ENCODE assay signal across 1 cellular context in the genomic region with DNA sequence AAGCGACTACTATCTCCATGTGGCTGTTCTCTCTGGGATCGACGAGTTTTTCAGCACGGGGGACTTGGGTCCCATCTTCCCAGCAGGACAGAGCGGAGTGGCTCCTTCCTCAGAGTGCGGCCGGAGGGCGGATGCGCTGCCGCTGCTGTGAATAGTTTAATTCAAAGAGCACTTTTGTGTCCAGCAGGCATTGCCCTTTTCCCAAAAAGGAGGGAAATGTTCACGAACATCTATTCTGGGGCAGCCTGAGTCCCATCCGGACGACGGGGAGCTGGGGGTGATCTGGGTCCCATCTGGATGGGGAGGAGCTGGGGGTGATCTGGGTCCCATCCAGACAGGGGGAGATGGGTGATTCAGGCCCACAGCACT.
TF ChIP-seq lines count a peak whose summit lies in the region.

No MANE protein-coding gene starts in this region.

TF ChIP-seq in IMR-90, 13 proteins besides CTCF, POLR2A, EP300 and RAD21:
- TF ChIP-seq SMC3 (IDR thresholded peaks at IDR 0.05; ENCODE audit: low read depth, low read length) (no peak), MAZ (IDR thresholded peaks at IDR 0.05; ENCODE audit: borderline replicate concordance, low read depth, low read length) (no peak), RCOR1 (IDR thresholded peaks at IDR 0.05; ENCODE audit: insufficient replicate concordance, low read length) (no peak), CEBPB (IDR thresholded peaks at IDR 0.05; ENCODE audit: low read depth, low read length) (no peak), MAFK (IDR thresholded peaks at IDR 0.05; ENCODE audit: low read depth, low read length) (no peak), RFX5 (IDR thresholded peaks at IDR 0.05; ENCODE audit: low read depth, low read length) (no peak), FOS (IDR thresholded peaks at IDR 0.05; ENCODE audit: low read depth, low read length) (no peak), BHLHE40 (IDR thresholded peaks at IDR 0.05; ENCODE audit: low read depth, low read length) (no peak), NFE2L2 (IDR thresholded peaks at IDR 0.05; ENCODE audit: low read depth, low read length) (no peak), MXI1 (IDR thresholded peaks at IDR 0.05; ENCODE audit: borderline replicate concordance, low read depth, low read length) (no peak), CHD1 (IDR thresholded peaks at IDR 0.05; ENCODE audit: low read depth, low read length) (no peak)
- TF ChIP-seq, protein P1, sequence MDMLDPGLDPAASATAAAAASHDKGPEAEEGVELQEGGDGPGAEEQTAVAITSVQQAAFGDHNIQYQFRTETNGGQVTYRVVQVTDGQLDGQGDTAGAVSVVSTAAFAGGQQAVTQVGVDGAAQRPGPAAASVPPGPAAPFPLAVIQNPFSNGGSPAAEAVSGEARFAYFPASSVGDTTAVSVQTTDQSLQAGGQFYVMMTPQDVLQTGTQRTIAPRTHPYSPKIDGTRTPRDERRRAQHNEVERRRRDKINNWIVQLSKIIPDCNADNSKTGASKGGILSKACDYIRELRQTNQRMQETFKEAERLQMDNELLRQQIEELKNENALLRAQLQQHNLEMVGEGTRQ (IDR thresholded peaks at IDR 0.05; ENCODE audit: low read depth, low read length): no peak
- TF ChIP-seq, protein P2, sequence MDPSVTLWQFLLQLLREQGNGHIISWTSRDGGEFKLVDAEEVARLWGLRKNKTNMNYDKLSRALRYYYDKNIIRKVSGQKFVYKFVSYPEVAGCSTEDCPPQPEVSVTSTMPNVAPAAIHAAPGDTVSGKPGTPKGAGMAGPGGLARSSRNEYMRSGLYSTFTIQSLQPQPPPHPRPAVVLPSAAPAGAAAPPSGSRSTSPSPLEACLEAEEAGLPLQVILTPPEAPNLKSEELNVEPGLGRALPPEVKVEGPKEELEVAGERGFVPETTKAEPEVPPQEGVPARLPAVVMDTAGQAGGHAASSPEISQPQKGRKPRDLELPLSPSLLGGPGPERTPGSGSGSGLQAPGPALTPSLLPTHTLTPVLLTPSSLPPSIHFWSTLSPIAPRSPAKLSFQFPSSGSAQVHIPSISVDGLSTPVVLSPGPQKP (IDR thresholded peaks at IDR 0.05; ENCODE audit: borderline replicate concordance, low read depth, low read length): no peak
